In genomic region chr12:76422878-76423438, GRCh38 we compare ENCODE assay signal across 1 cellular context.
TF ChIP-seq lines count a peak whose summit lies in the region.

No MANE protein-coding gene starts in this region.

TF ChIP-seq in HEK293, 187 proteins besides CTCF, POLR2A, EP300 and RAD21 (continued from another document and continues in another):
- TF ChIP-seq BCL6B (tag by site-specific recombination; IDR thresholded peaks at IDR 0.05) = no peak
- no peak for TF ChIP-seq ZNF350 (tag by site-specific recombination; IDR thresholded peaks at IDR 0.05)
- TF ChIP-seq ZNF133 (tag by site-specific recombination; IDR thresholded peaks at IDR 0.05) = peak; percentile 54; the same call in 1 of the 2 replicates
- no peak for TF ChIP-seq ZNF426 (tag by site-specific recombination; IDR thresholded peaks at IDR 0.05)
- TF ChIP-seq ZNF175 (tag by site-specific recombination; IDR thresholded peaks at IDR 0.05) = no peak
- TF ChIP-seq ZNF223 (tag by site-specific recombination; IDR thresholded peaks at IDR 0.05) = no peak
- TF ChIP-seq, protein P1, sequence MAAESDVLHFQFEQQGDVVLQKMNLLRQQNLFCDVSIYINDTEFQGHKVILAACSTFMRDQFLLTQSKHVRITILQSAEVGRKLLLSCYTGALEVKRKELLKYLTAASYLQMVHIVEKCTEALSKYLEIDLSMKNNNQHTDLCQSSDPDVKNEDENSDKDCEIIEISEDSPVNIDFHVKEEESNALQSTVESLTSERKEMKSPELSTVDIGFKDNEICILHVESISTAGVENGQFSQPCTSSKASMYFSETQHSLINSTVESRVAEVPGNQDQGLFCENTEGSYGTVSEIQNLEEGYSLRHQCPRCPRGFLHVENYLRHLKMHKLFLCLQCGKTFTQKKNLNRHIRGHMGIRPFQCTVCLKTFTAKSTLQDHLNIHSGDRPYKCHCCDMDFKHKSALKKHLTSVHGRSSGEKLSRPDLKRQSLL (tag by site-specific recombination; IDR thresholded peaks at IDR 0.05) = no peak
- TF ChIP-seq ZNF488 (tag by site-specific recombination; IDR thresholded peaks at IDR 0.05) = no peak
- TF ChIP-seq IKZF3 (tag by site-specific recombination; IDR thresholded peaks at IDR 0.05) = peak; percentile 46
- TF ChIP-seq, protein P2, sequence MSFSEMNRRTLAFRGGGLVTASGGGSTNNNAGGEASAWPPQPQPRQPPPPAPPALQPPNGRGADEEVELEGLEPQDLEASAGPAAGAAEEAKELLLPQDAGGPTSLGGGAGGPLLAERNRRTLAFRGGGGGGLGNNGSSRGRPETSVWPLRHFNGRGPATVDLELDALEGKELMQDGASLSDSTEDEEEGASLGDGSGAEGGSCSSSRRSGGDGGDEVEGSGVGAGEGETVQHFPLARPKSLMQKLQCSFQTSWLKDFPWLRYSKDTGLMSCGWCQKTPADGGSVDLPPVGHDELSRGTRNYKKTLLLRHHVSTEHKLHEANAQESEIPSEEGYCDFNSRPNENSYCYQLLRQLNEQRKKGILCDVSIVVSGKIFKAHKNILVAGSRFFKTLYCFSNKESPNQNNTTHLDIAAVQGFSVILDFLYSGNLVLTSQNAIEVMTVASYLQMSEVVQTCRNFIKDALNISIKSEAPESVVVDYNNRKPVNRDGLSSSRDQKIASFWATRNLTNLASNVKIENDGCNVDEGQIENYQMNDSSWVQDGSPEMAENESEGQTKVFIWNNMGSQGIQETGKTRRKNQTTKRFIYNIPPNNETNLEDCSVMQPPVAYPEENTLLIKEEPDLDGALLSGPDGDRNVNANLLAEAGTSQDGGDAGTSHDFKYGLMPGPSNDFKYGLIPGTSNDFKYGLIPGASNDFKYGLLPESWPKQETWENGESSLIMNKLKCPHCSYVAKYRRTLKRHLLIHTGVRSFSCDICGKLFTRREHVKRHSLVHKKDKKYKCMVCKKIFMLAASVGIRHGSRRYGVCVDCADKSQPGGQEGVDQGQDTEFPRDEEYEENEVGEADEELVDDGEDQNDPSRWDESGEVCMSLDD (tag by site-specific recombination; IDR thresholded peaks at IDR 0.05) = no peak
- no peak for TF ChIP-seq ZNF501 (tag by site-specific recombination; IDR thresholded peaks at IDR 0.05)
- TF ChIP-seq OVOL3 (tag by site-specific recombination; IDR thresholded peaks at IDR 0.05) = 0 out of 2 replicates have a peak, but pooled peaks have one; percentile 39
- TF ChIP-seq, protein P3, sequence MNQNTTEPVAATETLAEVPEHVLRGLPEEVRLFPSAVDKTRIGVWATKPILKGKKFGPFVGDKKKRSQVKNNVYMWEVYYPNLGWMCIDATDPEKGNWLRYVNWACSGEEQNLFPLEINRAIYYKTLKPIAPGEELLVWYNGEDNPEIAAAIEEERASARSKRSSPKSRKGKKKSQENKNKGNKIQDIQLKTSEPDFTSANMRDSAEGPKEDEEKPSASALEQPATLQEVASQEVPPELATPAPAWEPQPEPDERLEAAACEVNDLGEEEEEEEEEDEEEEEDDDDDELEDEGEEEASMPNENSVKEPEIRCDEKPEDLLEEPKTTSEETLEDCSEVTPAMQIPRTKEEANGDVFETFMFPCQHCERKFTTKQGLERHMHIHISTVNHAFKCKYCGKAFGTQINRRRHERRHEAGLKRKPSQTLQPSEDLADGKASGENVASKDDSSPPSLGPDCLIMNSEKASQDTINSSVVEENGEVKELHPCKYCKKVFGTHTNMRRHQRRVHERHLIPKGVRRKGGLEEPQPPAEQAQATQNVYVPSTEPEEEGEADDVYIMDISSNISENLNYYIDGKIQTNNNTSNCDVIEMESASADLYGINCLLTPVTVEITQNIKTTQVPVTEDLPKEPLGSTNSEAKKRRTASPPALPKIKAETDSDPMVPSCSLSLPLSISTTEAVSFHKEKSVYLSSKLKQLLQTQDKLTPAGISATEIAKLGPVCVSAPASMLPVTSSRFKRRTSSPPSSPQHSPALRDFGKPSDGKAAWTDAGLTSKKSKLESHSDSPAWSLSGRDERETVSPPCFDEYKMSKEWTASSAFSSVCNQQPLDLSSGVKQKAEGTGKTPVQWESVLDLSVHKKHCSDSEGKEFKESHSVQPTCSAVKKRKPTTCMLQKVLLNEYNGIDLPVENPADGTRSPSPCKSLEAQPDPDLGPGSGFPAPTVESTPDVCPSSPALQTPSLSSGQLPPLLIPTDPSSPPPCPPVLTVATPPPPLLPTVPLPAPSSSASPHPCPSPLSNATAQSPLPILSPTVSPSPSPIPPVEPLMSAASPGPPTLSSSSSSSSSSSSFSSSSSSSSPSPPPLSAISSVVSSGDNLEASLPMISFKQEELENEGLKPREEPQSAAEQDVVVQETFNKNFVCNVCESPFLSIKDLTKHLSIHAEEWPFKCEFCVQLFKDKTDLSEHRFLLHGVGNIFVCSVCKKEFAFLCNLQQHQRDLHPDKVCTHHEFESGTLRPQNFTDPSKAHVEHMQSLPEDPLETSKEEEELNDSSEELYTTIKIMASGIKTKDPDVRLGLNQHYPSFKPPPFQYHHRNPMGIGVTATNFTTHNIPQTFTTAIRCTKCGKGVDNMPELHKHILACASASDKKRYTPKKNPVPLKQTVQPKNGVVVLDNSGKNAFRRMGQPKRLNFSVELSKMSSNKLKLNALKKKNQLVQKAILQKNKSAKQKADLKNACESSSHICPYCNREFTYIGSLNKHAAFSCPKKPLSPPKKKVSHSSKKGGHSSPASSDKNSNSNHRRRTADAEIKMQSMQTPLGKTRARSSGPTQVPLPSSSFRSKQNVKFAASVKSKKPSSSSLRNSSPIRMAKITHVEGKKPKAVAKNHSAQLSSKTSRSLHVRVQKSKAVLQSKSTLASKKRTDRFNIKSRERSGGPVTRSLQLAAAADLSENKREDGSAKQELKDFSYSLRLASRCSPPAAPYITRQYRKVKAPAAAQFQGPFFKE (tag by site-specific recombination; IDR thresholded peaks at IDR 0.05; ENCODE audit: borderline replicate concordance) = no peak
- TF ChIP-seq ZNF791 (tag by site-specific recombination; IDR thresholded peaks at IDR 0.05) = no peak
- TF ChIP-seq ZNF549 (tag by site-specific recombination; IDR thresholded peaks at IDR 0.05) = no peak
- no peak for TF ChIP-seq KLF8 (tag by site-specific recombination; IDR thresholded peaks at IDR 0.05)
- no peak for TF ChIP-seq REST (tag by site-specific recombination; IDR thresholded peaks at IDR 0.05)
- TF ChIP-seq ZNF571 (tag by site-specific recombination; IDR thresholded peaks at IDR 0.05) = no peak
- TF ChIP-seq ZNF366 (tag by site-specific recombination; conservative IDR thresholded peaks at IDR 0.05) = peak; percentile 62
- TF ChIP-seq ZNF423 (tag by site-specific recombination; IDR thresholded peaks at IDR 0.05) = no peak
- no peak for TF ChIP-seq ZNF529 (tag by site-specific recombination; IDR thresholded peaks at IDR 0.05; ENCODE audit: insufficient replicate concordance)
- no peak for TF ChIP-seq ZNF830 (tag by site-specific recombination; IDR thresholded peaks at IDR 0.05; ENCODE audit: low read depth)
- TF ChIP-seq ZBTB8A (tag by site-specific recombination; IDR thresholded peaks at IDR 0.05) = no peak
- TF ChIP-seq SCRT2 (tag by site-specific recombination; IDR thresholded peaks at IDR 0.05) = no peak
- TF ChIP-seq ZIC2 (tag by site-specific recombination; IDR thresholded peaks at IDR 0.05) = no peak
- TF ChIP-seq ZFP69B (tag by site-specific recombination; IDR thresholded peaks at IDR 0.05) = no peak
- TF ChIP-seq TCF7L2 (IDR thresholded peaks at IDR 0.05; ENCODE audit: borderline replicate concordance, low read depth, low read length) = peak; percentile 89
- TF ChIP-seq, protein P4, sequence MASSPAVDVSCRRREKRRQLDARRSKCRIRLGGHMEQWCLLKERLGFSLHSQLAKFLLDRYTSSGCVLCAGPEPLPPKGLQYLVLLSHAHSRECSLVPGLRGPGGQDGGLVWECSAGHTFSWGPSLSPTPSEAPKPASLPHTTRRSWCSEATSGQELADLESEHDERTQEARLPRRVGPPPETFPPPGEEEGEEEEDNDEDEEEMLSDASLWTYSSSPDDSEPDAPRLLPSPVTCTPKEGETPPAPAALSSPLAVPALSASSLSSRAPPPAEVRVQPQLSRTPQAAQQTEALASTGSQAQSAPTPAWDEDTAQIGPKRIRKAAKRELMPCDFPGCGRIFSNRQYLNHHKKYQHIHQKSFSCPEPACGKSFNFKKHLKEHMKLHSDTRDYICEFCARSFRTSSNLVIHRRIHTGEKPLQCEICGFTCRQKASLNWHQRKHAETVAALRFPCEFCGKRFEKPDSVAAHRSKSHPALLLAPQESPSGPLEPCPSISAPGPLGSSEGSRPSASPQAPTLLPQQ (tag by site-specific recombination; IDR thresholded peaks at IDR 0.05) = no peak
- TF ChIP-seq BCL11B (tag by site-specific recombination; IDR thresholded peaks at IDR 0.05; ENCODE audit: low read depth) = no peak
- TF ChIP-seq ZSCAN16 (tag by site-specific recombination; IDR thresholded peaks at IDR 0.05) = no peak
- no peak for TF ChIP-seq ZNF596 (tag by site-specific recombination; IDR thresholded peaks at IDR 0.05)
- no peak for TF ChIP-seq BCL11A (tag by site-specific recombination; IDR thresholded peaks at IDR 0.05; ENCODE audit: low read depth)
- TF ChIP-seq ZFHX2 (tag by site-specific recombination; conservative IDR thresholded peaks at IDR 0.05) = no peak
- TF ChIP-seq ZNF624 (tag by site-specific recombination; IDR thresholded peaks at IDR 0.05) = no peak
- TF ChIP-seq ZFP37 (tag by site-specific recombination; IDR thresholded peaks at IDR 0.05) = no peak
- TF ChIP-seq ZNF585B (tag by site-specific recombination; IDR thresholded peaks at IDR 0.05) = no peak
- TF ChIP-seq ZNF658 (tag by site-specific recombination; IDR thresholded peaks at IDR 0.05) = no peak
- no peak for TF ChIP-seq HOXA7 (CRISPR knock-in tag; IDR thresholded peaks at IDR 0.05; ENCODE audit: borderline replicate concordance)
- TF ChIP-seq MYNN (tag by site-specific recombination; IDR thresholded peaks at IDR 0.05; ENCODE audit: borderline replicate concordance) = no peak
- TF ChIP-seq ZNF274 (IDR thresholded peaks at IDR 0.05; ENCODE audit: low read length) = no peak
- no peak for TF ChIP-seq ZNF274 (tag by site-specific recombination; IDR thresholded peaks at IDR 0.05; ENCODE audit: borderline replicate concordance)
- TF ChIP-seq, protein P5, sequence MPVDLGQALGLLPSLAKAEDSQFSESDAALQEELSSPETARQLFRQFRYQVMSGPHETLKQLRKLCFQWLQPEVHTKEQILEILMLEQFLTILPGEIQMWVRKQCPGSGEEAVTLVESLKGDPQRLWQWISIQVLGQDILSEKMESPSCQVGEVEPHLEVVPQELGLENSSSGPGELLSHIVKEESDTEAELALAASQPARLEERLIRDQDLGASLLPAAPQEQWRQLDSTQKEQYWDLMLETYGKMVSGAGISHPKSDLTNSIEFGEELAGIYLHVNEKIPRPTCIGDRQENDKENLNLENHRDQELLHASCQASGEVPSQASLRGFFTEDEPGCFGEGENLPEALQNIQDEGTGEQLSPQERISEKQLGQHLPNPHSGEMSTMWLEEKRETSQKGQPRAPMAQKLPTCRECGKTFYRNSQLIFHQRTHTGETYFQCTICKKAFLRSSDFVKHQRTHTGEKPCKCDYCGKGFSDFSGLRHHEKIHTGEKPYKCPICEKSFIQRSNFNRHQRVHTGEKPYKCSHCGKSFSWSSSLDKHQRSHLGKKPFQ (tag by site-specific recombination; IDR thresholded peaks at IDR 0.05) = no peak; the same call in 1 of the 2 replicates
- TF ChIP-seq SCRT1 (tag by site-specific recombination; IDR thresholded peaks at IDR 0.05; ENCODE audit: borderline replicate concordance) = no peak
- TF ChIP-seq, protein P6, sequence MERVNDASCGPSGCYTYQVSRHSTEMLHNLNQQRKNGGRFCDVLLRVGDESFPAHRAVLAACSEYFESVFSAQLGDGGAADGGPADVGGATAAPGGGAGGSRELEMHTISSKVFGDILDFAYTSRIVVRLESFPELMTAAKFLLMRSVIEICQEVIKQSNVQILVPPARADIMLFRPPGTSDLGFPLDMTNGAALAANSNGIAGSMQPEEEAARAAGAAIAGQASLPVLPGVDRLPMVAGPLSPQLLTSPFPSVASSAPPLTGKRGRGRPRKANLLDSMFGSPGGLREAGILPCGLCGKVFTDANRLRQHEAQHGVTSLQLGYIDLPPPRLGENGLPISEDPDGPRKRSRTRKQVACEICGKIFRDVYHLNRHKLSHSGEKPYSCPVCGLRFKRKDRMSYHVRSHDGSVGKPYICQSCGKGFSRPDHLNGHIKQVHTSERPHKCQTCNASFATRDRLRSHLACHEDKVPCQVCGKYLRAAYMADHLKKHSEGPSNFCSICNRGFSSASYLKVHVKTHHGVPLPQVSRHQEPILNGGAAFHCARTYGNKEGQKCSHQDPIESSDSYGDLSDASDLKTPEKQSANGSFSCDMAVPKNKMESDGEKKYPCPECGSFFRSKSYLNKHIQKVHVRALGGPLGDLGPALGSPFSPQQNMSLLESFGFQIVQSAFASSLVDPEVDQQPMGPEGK (tag by site-specific recombination; IDR thresholded peaks at IDR 0.05) = no peak
